In the genomic region with DNA sequence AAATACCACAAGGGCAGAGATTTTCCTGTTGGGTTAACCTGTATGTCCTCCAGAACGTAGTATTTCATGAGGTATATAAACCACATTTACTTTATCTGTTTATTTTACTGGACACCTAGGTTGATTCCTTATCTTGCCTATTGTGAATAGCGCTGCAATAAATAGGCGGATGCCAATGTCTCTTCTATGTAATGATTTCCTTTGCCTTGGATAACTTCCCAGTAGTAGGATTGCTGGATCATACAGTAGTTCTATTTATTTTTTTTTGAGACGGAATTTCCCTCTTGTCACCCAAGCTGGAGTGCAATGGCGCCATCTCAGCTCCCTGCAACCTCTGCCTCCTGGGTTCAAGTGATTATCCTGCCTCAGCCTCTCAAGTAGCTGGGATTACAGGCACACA, we compare ENCODE assay signal across 26 cellular contexts. TPM values are rescaled to one million over a fixed set of nuclear protein-coding genes. Genes with fewer than 3 reads are reported as not detected.
DNase-seq lines count a peak whose midpoint lies in the region; ATAC-seq, FAIRE-seq and TF ChIP-seq lines count a peak whose summit lies in the region.
"Had no signal": no experiment of that assay in that cellular context is flagged by ENCODE, and none has a peak within 500 bp of the region (broad histone marks: within the 10 kb centered on the region; RNA-seq: fewer than 3 reads in every experiment).

No MANE protein-coding gene starts in this region.

- peaks cover 12% of the 10 kb centered on the region for H3K36me3 Mint-ChIP-seq in CD8-positive, alpha-beta T cell

- no peaks in the 10 kb centered on the region for H3K4me1 Mint-ChIP-seq in CD8-positive, alpha-beta T cell (ENCODE audit: low read depth)
- H3K4me1 Mint-ChIP-seq: activated naive CD8-positive, alpha-beta T cell treated with anti-CD3 and anti-CD28 coated beads, Interleukin-2, amount 10 ng/mL, durations not matched to agents 7 days and 5 days; naive thymus-derived CD4-positive, alpha-beta T cell had no signal

- 94 to 97% methylated on average over 5 of the region's 5 CpGs for WGBS in GM23248 (ENCODE audit: low coverage in 1 of 2, low lambda C conversion rate in 2 of 2, missing lambda C conversion rate in 2 of 2), 2 experiments
- 42 to 50% methylated on average over 5 of the region's 5 CpGs for WGBS in pancreas, 2 donors

- FAIRE-seq in pancreas (lab: Jason Lieb, UNC) = no peak

- peaks cover 7% of the 10 kb centered on the region for H3K27me3 Mint-ChIP-seq in CD8-positive, alpha-beta T cell (ENCODE audit: low read depth)

- H3K79me2 ChIP-seq in GM23248 (ENCODE audit: insufficient read depth) = no peaks in the 10 kb centered on the region
- H3K79me2 ChIP-seq: hepatocyte had no signal

- H2AFZ ChIP-seq in GM23248 = no peak overlapping the region
- H2AFZ ChIP-seq: hepatocyte had no signal

- H4K20me1 ChIP-seq in GM23248 (ENCODE audit: insufficient read depth) = no peaks in the 10 kb centered on the region

- no peaks in the 10 kb centered on the region for H3K9me2 ChIP-seq in GM23248 (ENCODE audit: insufficient read depth)

- H3K9ac ChIP-seq in GM23248 = no peak overlapping the region

- H3K27me3 ChIP-seq in GM23248 (replicated peaks; ENCODE audit: insufficient read depth) (no peaks in the 10 kb centered on the region), foreskin keratinocyte (no peaks in the 10 kb centered on the region), pancreas (no peaks in the 10 kb centered on the region)
- H3K27me3 ChIP-seq in CD8-positive, alpha-beta T cell (ENCODE audit: insufficient read depth, low read length) = no peaks in the 10 kb centered on the region
- H3K27me3 ChIP-seq: hepatocyte, sigmoid colon, tibial nerve had no signal

- TF ChIP-seq CTCF in VCaP (conservative IDR thresholded peaks at IDR 0.05) (no peak), foreskin keratinocyte (conservative IDR thresholded peaks at IDR 0.05) (no peak), pancreas (IDR thresholded peaks at IDR 0.05) (no peak)
- no peak for TF ChIP-seq CTCF in CD8-positive, alpha-beta T cell (IDR thresholded peaks at IDR 0.05)

- H3K4me3 Mint-ChIP-seq in CD8-positive, alpha-beta T cell = no peak overlapping the region
- H3K4me3 Mint-ChIP-seq: activated naive CD8-positive, alpha-beta T cell treated with anti-CD3 and anti-CD28 coated beads, Interleukin-2, amount 10 ng/mL, durations not matched to agents 7 days and 5 days; activated T-cell treated with anti-CD3 and anti-CD28 coated beads, Interleukin-2, amount 50 U/mL, for 24 hours; naive thymus-derived CD4-positive, alpha-beta T cell; T-helper 1 cell treated with Interleukin-12 subunit alpha and Interleukin-12 subunit beta and Interleukin-4 antibody, amounts not matched to agents 30 μg/mL and 1 μg/mL, for 36 hours had no signal

- H3K36me3 ChIP-seq in GM23248 (ENCODE audit: low read depth) (no peaks in the 10 kb centered on the region), pancreas (no peaks in the 10 kb centered on the region)
- H3K36me3 ChIP-seq in CD8-positive, alpha-beta T cell (ENCODE audit: insufficient read depth, low read length) = no peaks in the 10 kb centered on the region
- H3K36me3 ChIP-seq: left lung, sigmoid colon, tibial nerve had no signal

- ATAC-seq in foreskin keratinocyte = no peak
- peak in 3 of 4 donors; percentile 43 to 82 (median 75) for ATAC-seq in pancreas
- ATAC-seq in CD8-positive, alpha-beta T cell = no peak
- ATAC-seq: psoas muscle had no signal

- H3F3A ChIP-seq in GM23248 (ENCODE audit: insufficient read depth) = peaks cover 22% of the 10 kb centered on the region

- POLR2A ChIA-PET in CD8-positive, alpha-beta T cell (lab: Charles Lee) = no interaction called here

- H3K9me3 Mint-ChIP-seq in CD8-positive, alpha-beta T cell = peaks cover 27% of the 10 kb centered on the region

- no peak overlapping the region for H3K27ac Mint-ChIP-seq in CD8-positive, alpha-beta T cell
- H3K27ac Mint-ChIP-seq: activated naive CD8-positive, alpha-beta T cell treated with anti-CD3 and anti-CD28 coated beads, Interleukin-2, amount 10 ng/mL, durations not matched to agents 7 days and 5 days; activated T-cell treated with anti-CD3 and anti-CD28 coated beads, Interleukin-2, amount 50 U/mL, for 24 hours; naive thymus-derived CD4-positive, alpha-beta T cell; T-helper 1 cell treated with Interleukin-12 subunit alpha and Interleukin-12 subunit beta and Interleukin-4 antibody, amounts not matched to agents 30 μg/mL and 1 μg/mL, for 36 hours had no signal

- H3K27ac ChIP-seq in GM23248 (peak overlapping the region; percentile 48; the same call in 1 of the 2 replicates), VCaP (peak overlapping the region; percentile 84), foreskin keratinocyte (peak overlapping the region; percentile 72), pancreas (peak overlapping the region in 2 of 4 donors; percentile 62 to 73)
- no peak overlapping the region for H3K27ac ChIP-seq in CD8-positive, alpha-beta T cell (ENCODE audit: low read depth, low read length)
- H3K27ac ChIP-seq: hepatocyte, left lung, psoas muscle, sigmoid colon, SK-N-MC, tibial nerve had no signal

- peaks cover 6% of the 10 kb centered on the region for H3K4me1 ChIP-seq in GM23248 (ENCODE audit: insufficient read depth)
- H3K4me1 ChIP-seq in foreskin keratinocyte = peaks cover 13% of the 10 kb centered on the region
- no peaks in the 10 kb centered on the region for H3K4me1 ChIP-seq in pancreas
- H3K4me1 ChIP-seq in CD8-positive, alpha-beta T cell (ENCODE audit: insufficient read depth, low read length) = no peaks in the 10 kb centered on the region
- H3K4me1 ChIP-seq: left lung, psoas muscle, sigmoid colon, tibial nerve had no signal

- intact Hi-C loops in pancreas (cut with DNase I) = no loop called here
- intact Hi-C loops in CD8-positive, alpha-beta T cell (cut with DNase I, micrococcal nuclease) = no loop called here

- no peaks in the 10 kb centered on the region for H3K9me3 ChIP-seq in GM23248 (ENCODE audit: low read depth)
- H3K9me3 ChIP-seq in pancreas = no peaks in the 10 kb centered on the region
- no peaks in the 10 kb centered on the region for H3K9me3 ChIP-seq in CD8-positive, alpha-beta T cell (ENCODE audit: low read length)

- no peak for DNase-seq in GM23248
- no peak for DNase-seq in foreskin keratinocyte
- no peak for DNase-seq in pancreas
- no peak for DNase-seq in CD8-positive, alpha-beta T cell
- DNase-seq in SW 1271 (lab: John Stamatoyannopoulos, UW) = no peak
- DNase-seq in NCI-H510A (lab: John Stamatoyannopoulos, UW) = no peak
- DNase-seq: activated CD4-positive, CD25-positive, alpha-beta regulatory T cell; activated gamma-delta T cell treated with Interleukin-2 at 50 U/mL for 16 hours; activated naive CD8-positive, alpha-beta T cell treated with anti-CD3 and anti-CD28 coated beads, Interleukin-2, amount 10 ng/mL, durations not matched to agents 7 days and 5 days; activated T-cell treated with anti-CD3 and anti-CD28 coated beads, Interleukin-2, amount 50 U/mL, for 24 hours; C1 segment of cervical spinal cord; Calu3; DND-41; left lung; midbrain; naive thymus-derived CD4-positive, alpha-beta T cell; NCI-H1436; NCI-H774; psoas muscle; sigmoid colon; stimulated activated CD4-positive, alpha-beta T cell treated with anti-CD3 and anti-CD28 coated beads, Interleukin-4, amount 100 ng/mL, for 24 hours had no signal

- H3K4me3 ChIP-seq in GM23248 = no peak overlapping the region
- H3K4me3 ChIP-seq in pancreas = no peak overlapping the region
- H3K4me3 ChIP-seq in CD8-positive, alpha-beta T cell (ENCODE audit: low read depth, low read length) = no peak overlapping the region
- H3K4me3 ChIP-seq: hepatocyte, left lung, psoas muscle, sigmoid colon, SK-N-MC, tibial nerve had no signal

- CTCF ChIA-PET in CD8-positive, alpha-beta T cell (lab: Charles Lee) = no interaction called here

- in situ Hi-C loops in GM23248 (cut with MboI) = no loop called here

- no peak overlapping the region for H3K4me2 ChIP-seq in GM23248 (ENCODE audit: unreplicated experiment)
- H3K4me2 ChIP-seq: hepatocyte had no signal

RNA-seq across cellular contexts. Expression of a gene that starts 15.6 kb away (rescaled TPM):
- total RNA-seq in GM23248 (2014; rRNA removed; shearing (Covaris generic)) = 16.5 and 24.4 TPM in 2 replicates
- 17.1 and 18.8 TPM in 2 replicates for polyA plus RNA-seq in GM23248 (2016; fragmentation: Nextera tagmentation; extraction: Ambion mirVana)
- total RNA-seq in foreskin keratinocyte = 26.1 and 29.8 TPM in 2 replicates
- polyA plus RNA-seq in foreskin keratinocyte = 7.3 and 7.7 TPM in 2 replicates
- 10 to 100 TPM in 4 of 6 donors, 1 to 10 TPM in 2; 9.8 to 26.2 (median 13.5) TPM for total RNA-seq in pancreas
- 10 to 100 TPM in 1 of 2 donors, 1 to 10 TPM in 1; 9.8 to 12.1 TPM for polyA plus RNA-seq in pancreas
- total RNA-seq in CD8-positive, alpha-beta T cell = 10 to 100 TPM; 48.9 to 55.7 TPM

Comparison
In these comparisons a context has a peak if more than half of its experiments do, and no peak if none do; other contexts are left out.
1. ATAC-seq: peak in pancreas (3 of 4); none in foreskin keratinocyte (single experiment) and CD8-positive, alpha-beta T cell (single experiment).